27 cellular contexts compared by ENCODE assay signal in the genomic region with DNA sequence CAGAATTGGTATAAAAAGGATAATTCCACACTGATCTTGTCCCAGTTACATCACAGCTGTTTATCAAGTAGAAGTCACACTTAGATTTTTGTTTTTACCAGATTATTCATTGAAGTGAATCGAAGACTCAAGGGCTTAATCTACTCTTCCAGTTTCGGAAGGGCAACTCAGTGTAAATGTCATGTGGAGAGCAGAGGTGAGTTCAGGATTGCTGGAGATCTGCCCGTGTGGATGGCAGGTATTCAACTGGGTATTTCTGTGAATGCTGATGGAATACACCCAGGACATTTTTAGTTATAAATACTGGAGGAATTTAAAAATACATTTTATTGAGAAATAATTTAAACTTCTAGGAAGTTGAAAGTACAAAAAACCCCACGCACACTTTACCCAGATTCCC.
"Had no signal": no experiment of that assay in that cellular context is flagged by ENCODE, and none has a peak within 500 bp of the region (broad histone marks: within the 10 kb centered on the region; RNA-seq: fewer than 3 reads in every experiment).

No MANE protein-coding gene starts in this region.

- H3K36me3 Mint-ChIP-seq: T-cell had no signal

- H3K9me3 ChIP-seq: adrenal gland had no signal

- H3K27me3 ChIP-seq: adrenal gland had no signal

- H3K9me3 Mint-ChIP-seq: activated CD8-positive, alpha-beta T cell treated with anti-CD3 and anti-CD28 coated beads for 36 hours; activated naive CD8-positive, alpha-beta T cell treated with anti-CD3 and anti-CD28 coated beads for 36 hours; activated T-cell treated with anti-CD3 and anti-CD28 coated beads, Interleukin-2, amount 50 U/mL, for 72 hours; activated T-helper 2 cell treated with anti-CD3 and anti-CD28 coated beads, Interferon-gamma antibody, Interleukin-2, Interleukin-4, amounts not matched to agents 10 μg/mL and 5 μg/mL and 100 μg/mL, durations not matched to agents 14 hours and 24 hours and 36 hours; T-cell had no signal

- H3K27ac Mint-ChIP-seq: activated CD4-positive, alpha-beta T cell treated with anti-CD3 and anti-CD28 coated beads for 36 hours; activated CD8-positive, alpha-beta T cell treated with anti-CD3 and anti-CD28 coated beads for 36 hours; activated naive CD8-positive, alpha-beta T cell treated with anti-CD3 and anti-CD28 coated beads for 36 hours; activated T-cell treated with anti-CD3 and anti-CD28 coated beads, Interleukin-2, amount 50 U/mL, for 72 hours; activated T-helper 2 cell treated with anti-CD3 and anti-CD28 coated beads, Interferon-gamma antibody, Interleukin-2, Interleukin-4, amounts not matched to agents 10 μg/mL and 5 μg/mL and 100 μg/mL, durations not matched to agents 14 hours and 24 hours and 36 hours; T-cell had no signal

- H3K36me3 ChIP-seq: adrenal gland had no signal

- H3K4me1 ChIP-seq: adrenal gland had no signal

- DNase-seq: activated CD4-positive, alpha-beta T cell treated with anti-CD3 and anti-CD28 coated beads for 36 hours; activated CD4-positive, alpha-beta T cell treated with anti-CD3 and anti-CD28 coated beads, Interleukin-2, amount 50 U/mL, for 1 hour; activated CD8-positive, alpha-beta memory T cell treated with anti-CD3 and anti-CD28 coated beads, Interleukin-2, amount 50 U/mL, for 4 hours; activated CD8-positive, alpha-beta T cell treated with anti-CD3 and anti-CD28 coated beads for 36 hours; activated gamma-delta T cell treated with Interleukin-2 at 50 U/mL for 16 hours; activated naive CD8-positive, alpha-beta T cell treated with anti-CD3 and anti-CD28 coated beads for 36 hours; activated T-cell treated with anti-CD3 and anti-CD28 coated beads, Interleukin-2, amount 50 U/mL, for 72 hours; adrenal gland; anterior cingulate cortex; caudate nucleus; MM.1S; NCI-H1105; NCI-H1436 treated with DMSO at 0.1 percent for 48 hours; NCI-H187; NCI-H2081; NCI-H2227 treated with DMSO at 0.1 percent for 48 hours; NCI-H446 treated with DMSO at 0.1 percent for 48 hours; NCI-H748 treated with DMSO at 0.1 percent for 48 hours; RPMI8226; T-cell; T-helper 2 cell; T1000 had no signal

- H3K27ac ChIP-seq: adrenal gland, KMS-11, SK-N-MC had no signal

- H3K4me3 ChIP-seq: adrenal gland, SK-N-MC had no signal

- H3K4me1 Mint-ChIP-seq: activated CD4-positive, alpha-beta T cell treated with anti-CD3 and anti-CD28 coated beads for 36 hours had no signal

- H3K4me3 Mint-ChIP-seq: activated CD4-positive, alpha-beta T cell treated with anti-CD3 and anti-CD28 coated beads for 36 hours; activated CD8-positive, alpha-beta T cell treated with anti-CD3 and anti-CD28 coated beads for 36 hours; activated naive CD8-positive, alpha-beta T cell treated with anti-CD3 and anti-CD28 coated beads for 36 hours; activated T-cell treated with anti-CD3 and anti-CD28 coated beads, Interleukin-2, amount 50 U/mL, for 72 hours; T-cell had no signal

- H3K27me3 Mint-ChIP-seq: activated CD4-positive, alpha-beta T cell treated with anti-CD3 and anti-CD28 coated beads for 36 hours; activated CD8-positive, alpha-beta T cell treated with anti-CD3 and anti-CD28 coated beads for 36 hours; activated naive CD8-positive, alpha-beta T cell treated with anti-CD3 and anti-CD28 coated beads for 36 hours; T-cell had no signal

- ATAC-seq: activated CD4-positive, alpha-beta T cell treated with anti-CD3 and anti-CD28 coated beads for 36 hours; activated CD8-positive, alpha-beta T cell treated with anti-CD3 and anti-CD28 coated beads for 36 hours; activated T-cell treated with anti-CD3 and anti-CD28 coated beads, Interleukin-2, amount 50 U/mL, for 72 hours; Right ventricle myocardium inferior; T-cell had no signal

- FAIRE-seq: TTC549 had no signal
